8 cellular contexts compared by ENCODE assay signal in genomic region chr12:6766651-6767300, GRCh38. TPM values are rescaled to one million over a fixed set of nuclear protein-coding genes. Genes with fewer than 3 reads are reported as not detected.
A peak's percentile ranks its signal among the peaks of the same experiment; 100 is the strongest.
DNase-seq lines count a peak whose midpoint lies in the region; ATAC-seq and TF ChIP-seq lines count a peak whose summit lies in the region.

No MANE protein-coding gene starts in this region.

- peak overlapping the region; percentile 86 for H3K27ac Mint-ChIP-seq in activated T-helper 1 cell treated with anti-CD3 and anti-CD28 coated beads, Interleukin-12 subunit alpha, Interleukin-12 subunit beta, Interleukin-2, Interleukin-4 antibody, amounts not matched to agents 30 ng/mL and 10 ng/mL and 1 ng/mL, durations not matched to agents 14 hours and 24 hours and 36 hours

- H3K27me3 ChIP-seq in muscle layer of duodenum (ENCODE audit: low read depth, low read length): no peaks in the 10 kb centered on the region
- no peaks in the 10 kb centered on the region for H3K27me3 ChIP-seq in tibial artery

- intact Hi-C loops in activated T-helper 1 cell treated with anti-CD3 and anti-CD28 coated beads, Interleukin-12 subunit alpha, Interleukin-12 subunit beta, Interleukin-2, Interleukin-4 antibody, amounts not matched to agents 30 ng/mL and 10 ng/mL and 1 ng/mL, durations not matched to agents 14 hours and 24 hours and 36 hours (cut with micrococcal nuclease): loop anchor here (2.0 kb wide), 2 partner anchors 14 to 42 kb away; partner anchors contain the start of gene COPS7A
- intact Hi-C loops in tibial artery (cut with DNase I; ENCODE audit: low total_unique reads): loop anchor here (2.0 kb wide), 1 partner anchor 14 kb away; the partner anchor contains the start of gene MLF2

- peaks cover 16% of the 10 kb centered on the region for H3K36me3 Mint-ChIP-seq in activated T-helper 1 cell treated with anti-CD3 and anti-CD28 coated beads, Interleukin-12 subunit alpha, Interleukin-12 subunit beta, Interleukin-2, Interleukin-4 antibody, amounts not matched to agents 30 ng/mL and 10 ng/mL and 1 ng/mL, durations not matched to agents 14 hours and 24 hours and 36 hours (ENCODE audit: low read depth)

- ATAC-seq in GM18520 (IDR thresholded peaks at IDR 0.05; ENCODE audit: unreplicated experiment) (peak; percentile 39), HG03280 (IDR thresholded peaks at IDR 0.05; ENCODE audit: unreplicated experiment) (peak; percentile 54)

- H3K4me3 ChIP-seq in muscle layer of duodenum (ENCODE audit: low read depth in 1 of 2, low read length in 2 of 2): peak overlapping the region; percentile 76 to 83
- H3K4me3 ChIP-seq in tibial artery: peak overlapping the region; percentile 85 to 93

- peak; percentile 79 for DNase-seq in Ammon's horn (ENCODE audit: low spot score)
- peak; percentile 64 for DNase-seq in NCI-H774 (lab: John Stamatoyannopoulos, UW)
- peak; percentile 69 for DNase-seq in activated T-helper 1 cell treated with anti-CD3 and anti-CD28 coated beads, Interleukin-12 subunit alpha, Interleukin-12 subunit beta, Interleukin-2, Interleukin-4 antibody, amounts not matched to agents 30 ng/mL and 10 ng/mL and 1 ng/mL, durations not matched to agents 14 hours and 24 hours and 36 hours (ENCODE audit: low spot score)
- DNase-seq in fibroblast of gingiva (ENCODE audit: low read depth): peak; percentile 67
- DNase-seq in tibial artery: peak; percentile 77 to 93

- H3K4me1 ChIP-seq in muscle layer of duodenum (ENCODE audit: control insufficient read depth in 1 of 2, insufficient read depth in 2 of 2, low read length in 2 of 2) (peaks cover 16 to 55% of the 10 kb centered on the region in 2 donors), tibial artery (peaks cover 0 to 60% (median 41%) of the 10 kb centered on the region in 4 donors)

- H3K9me3 Mint-ChIP-seq in activated T-helper 1 cell treated with anti-CD3 and anti-CD28 coated beads, Interleukin-12 subunit alpha, Interleukin-12 subunit beta, Interleukin-2, Interleukin-4 antibody, amounts not matched to agents 30 ng/mL and 10 ng/mL and 1 ng/mL, durations not matched to agents 14 hours and 24 hours and 36 hours: no peaks in the 10 kb centered on the region

- H3K9me3 ChIP-seq in muscle layer of duodenum (ENCODE audit: control insufficient read depth in 1 of 2, low read length in 2 of 2): no peaks in the 10 kb centered on the region
- H3K9me3 ChIP-seq in tibial artery: no peaks in the 10 kb centered on the region

- H3K36me3 ChIP-seq in muscle layer of duodenum (ENCODE audit: control insufficient read depth in 1 of 2, insufficient read depth in 2 of 2, low read length in 2 of 2) (peaks cover 4 to 19% of the 10 kb centered on the region in 2 donors), tibial artery (peaks cover 19 to 28% (median 25%) of the 10 kb centered on the region in 3 donors)

- H3K4me1 Mint-ChIP-seq in activated T-helper 1 cell treated with anti-CD3 and anti-CD28 coated beads, Interleukin-12 subunit alpha, Interleukin-12 subunit beta, Interleukin-2, Interleukin-4 antibody, amounts not matched to agents 30 ng/mL and 10 ng/mL and 1 ng/mL, durations not matched to agents 14 hours and 24 hours and 36 hours (ENCODE audit: low read depth): peaks cover 65% of the 10 kb centered on the region

- no peak overlapping the region for H3K27ac ChIP-seq in muscle layer of duodenum (ENCODE audit: low read length)
- H3K27ac ChIP-seq in tibial artery: peak overlapping the region; percentile 85 to 97

- peaks cover 15% of the 10 kb centered on the region for H3K27me3 Mint-ChIP-seq in activated T-helper 1 cell treated with anti-CD3 and anti-CD28 coated beads, Interleukin-12 subunit alpha, Interleukin-12 subunit beta, Interleukin-2, Interleukin-4 antibody, amounts not matched to agents 30 ng/mL and 10 ng/mL and 1 ng/mL, durations not matched to agents 14 hours and 24 hours and 36 hours (ENCODE audit: insufficient read depth)

- peak; percentile 68 to 70 for TF ChIP-seq CTCF in tibial artery (IDR thresholded peaks at IDR 0.05)

- H3K4me3 Mint-ChIP-seq in activated T-helper 1 cell treated with anti-CD3 and anti-CD28 coated beads, Interleukin-12 subunit alpha, Interleukin-12 subunit beta, Interleukin-2, Interleukin-4 antibody, amounts not matched to agents 30 ng/mL and 10 ng/mL and 1 ng/mL, durations not matched to agents 14 hours and 24 hours and 36 hours: peak overlapping the region; percentile 94

RNA-seq across cellular contexts. Expression of gene PTMS, which starts 0.6 kb away (rescaled TPM):
- 247 and 262 TPM in 2 replicates for total RNA-seq in activated T-helper 1 cell treated with anti-CD3 and anti-CD28 coated beads, Interleukin-12 subunit alpha, Interleukin-12 subunit beta, Interleukin-2, Interleukin-4 antibody, amounts not matched to agents 30 ng/mL and 10 ng/mL and 1 ng/mL, durations not matched to agents 14 hours and 24 hours and 36 hours

RNA-seq across cellular contexts. Expression of gene LAG3, which starts 5.5 kb away (rescaled TPM):
- 268 and 275 TPM in 2 replicates for total RNA-seq in activated T-helper 1 cell treated with anti-CD3 and anti-CD28 coated beads, Interleukin-12 subunit alpha, Interleukin-12 subunit beta, Interleukin-2, Interleukin-4 antibody, amounts not matched to agents 30 ng/mL and 10 ng/mL and 1 ng/mL, durations not matched to agents 14 hours and 24 hours and 36 hours

RNA-seq across cellular contexts. Expression of gene MLF2, which starts 13.8 kb away (rescaled TPM):
- 159 and 161 TPM in 2 replicates for total RNA-seq in activated T-helper 1 cell treated with anti-CD3 and anti-CD28 coated beads, Interleukin-12 subunit alpha, Interleukin-12 subunit beta, Interleukin-2, Interleukin-4 antibody, amounts not matched to agents 30 ng/mL and 10 ng/mL and 1 ng/mL, durations not matched to agents 14 hours and 24 hours and 36 hours

RNA-seq across cellular contexts. Expression of gene CD4, which starts 22.6 kb away (rescaled TPM):
- 311 TPM in 2 replicates for total RNA-seq in activated T-helper 1 cell treated with anti-CD3 and anti-CD28 coated beads, Interleukin-12 subunit alpha, Interleukin-12 subunit beta, Interleukin-2, Interleukin-4 antibody, amounts not matched to agents 30 ng/mL and 10 ng/mL and 1 ng/mL, durations not matched to agents 14 hours and 24 hours and 36 hours

RNA-seq across cellular contexts. Expression of gene COPS7A, which starts 42.9 kb away (rescaled TPM):
- 34.6 and 36.2 TPM in 2 replicates for total RNA-seq in activated T-helper 1 cell treated with anti-CD3 and anti-CD28 coated beads, Interleukin-12 subunit alpha, Interleukin-12 subunit beta, Interleukin-2, Interleukin-4 antibody, amounts not matched to agents 30 ng/mL and 10 ng/mL and 1 ng/mL, durations not matched to agents 14 hours and 24 hours and 36 hours
